Comparison of ENCODE assay signal across 9 cellular contexts in genomic region chr9:137069508-137070071, GRCh38. TPM values are rescaled to one million over a fixed set of nuclear protein-coding genes. Genes with fewer than 3 reads are reported as not detected.
DNase-seq lines count a peak whose midpoint lies in the region; ATAC-seq and TF ChIP-seq lines count a peak whose summit lies in the region.
"Had no signal": no experiment of that assay in that cellular context is flagged by ENCODE, and none has a peak within 500 bp of the region (broad histone marks: within the 10 kb centered on the region; RNA-seq: fewer than 3 reads in every experiment).

No MANE protein-coding gene starts in this region.

- H3K9me3 ChIP-seq in breast epithelium (no peaks in the 10 kb centered on the region), trophoblast cell (ENCODE audit: insufficient read depth, low read depth, low read length) (peaks cover 2% of the 10 kb centered on the region)

- intact Hi-C loops in breast epithelium (cut with DNase I; ENCODE audit: low total_unique reads), result no loop called here

- ATAC-seq in HG03460 (IDR thresholded peaks at IDR 0.05; ENCODE audit: unreplicated experiment) (peak; percentile 10), GM18498 (IDR thresholded peaks at IDR 0.05; ENCODE audit: unreplicated experiment) (no peak)

- H3K36me3 ChIP-seq in breast epithelium (no peaks in the 10 kb centered on the region), trophoblast cell (ENCODE audit: control insufficient read depth in 1 of 2, insufficient read depth in 2 of 2, low read length in 2 of 2) (peaks cover 0 to 3% of the 10 kb centered on the region in 2 experiments)

- no peaks in the 10 kb centered on the region for H3K79me2 ChIP-seq in trophoblast cell (ENCODE audit: control insufficient read depth, insufficient read depth, low read length, poor library complexity)

- no peak overlapping the region for H3K4ac ChIP-seq in trophoblast cell (ENCODE audit: low read depth, low read length)

- H2BK5ac ChIP-seq in trophoblast cell (ENCODE audit: low read depth, low read length, poor library complexity), result no peak overlapping the region

- no peak overlapping the region for H3K18ac ChIP-seq in trophoblast cell (ENCODE audit: low read length)

- H4K8ac ChIP-seq in trophoblast cell (ENCODE audit: low read depth, low read length), result no peak overlapping the region

- no peak overlapping the region for H4K12ac ChIP-seq in trophoblast cell (ENCODE audit: low read depth, low read length)

- peak; percentile 22 for DNase-seq in NCI-H2171 (lab: John Stamatoyannopoulos, UW)
- DNase-seq in NCI-H2171 treated with DMSO at 0.1 percent for 48 hours (lab: John Stamatoyannopoulos, UW), result no peak
- no peak for DNase-seq in breast epithelium (ENCODE audit: low spot score in 2 of 2)
- DNase-seq in trophoblast cell, result no peak
- no peak for DNase-seq in NCI-H510A treated with DMSO at 0.1 percent for 48 hours (lab: John Stamatoyannopoulos, UW)
- no peak for DNase-seq in superior temporal gyrus (ENCODE audit: extremely low spot score)

- no peak overlapping the region for H3K27ac ChIP-seq in breast epithelium
- H3K27ac ChIP-seq in trophoblast cell (ENCODE audit: low read depth, low read length), result no peak overlapping the region

- no peak overlapping the region for H4K91ac ChIP-seq in trophoblast cell (ENCODE audit: low read depth, low read length)

- no peak overlapping the region for H3K23ac ChIP-seq in trophoblast cell (ENCODE audit: low read length)

- no peak overlapping the region for H2BK12ac ChIP-seq in trophoblast cell (ENCODE audit: low read length)

- no peak for TF ChIP-seq CTCF in breast epithelium (IDR thresholded peaks at IDR 0.05)

- H3K4me3 ChIP-seq in breast epithelium (peak overlapping the region in 2 of 3 donors; percentile 55 to 74), trophoblast cell (ENCODE audit: low read depth, low read length) (peak overlapping the region; percentile 74)

- H3K4me2 ChIP-seq in trophoblast cell (ENCODE audit: low read length), result peak overlapping the region; percentile 82

- no peak overlapping the region for H2AFZ ChIP-seq in trophoblast cell (ENCODE audit: insufficient read depth, low read length, poor library complexity)

- H3K27me3 ChIP-seq in breast epithelium (peaks cover 0 to 4% of the 10 kb centered on the region in 2 donors), trophoblast cell (ENCODE audit: insufficient read depth, low read length) (no peaks in the 10 kb centered on the region)

- H3K14ac ChIP-seq in trophoblast cell (ENCODE audit: low read length), result no peak overlapping the region

- no peak overlapping the region for H3K9ac ChIP-seq in trophoblast cell (ENCODE audit: low read length)

- H3K79me1 ChIP-seq in trophoblast cell (ENCODE audit: low read length), result peaks cover 2% of the 10 kb centered on the region

- H2BK120ac ChIP-seq in trophoblast cell (ENCODE audit: insufficient read depth, low read length, poor library complexity), result no peak overlapping the region

- peaks cover 6 to 7% of the 10 kb centered on the region in 2 donors for H3K4me1 ChIP-seq in breast epithelium
- peaks cover 10 to 18% of the 10 kb centered on the region in 2 experiments for H3K4me1 ChIP-seq in trophoblast cell (ENCODE audit: control insufficient read depth in 1 of 2, insufficient read depth in 2 of 2, low read length in 2 of 2)

- no peak for TF ChIP-seq POLR2A in breast epithelium (IDR thresholded peaks at IDR 0.05)

- H2AK5ac ChIP-seq in trophoblast cell (ENCODE audit: low read length), result no peak overlapping the region

- WGBS in trophoblast cell (ENCODE audit: extremely low coverage, insufficient coverage, insufficient read length), result no CpG with 5 or more reads among the region's 48 CpGs

RNA-seq across cellular contexts. Expression of gene SAPCD2, which starts 0.8 kb away (rescaled TPM):
- 1 to 10 TPM in 2 of 3 donors, under 1 TPM in 1; 0.96 to 2.9 (median 2.8) TPM for total RNA-seq in breast epithelium
- polyA plus RNA-seq in trophoblast cell (2013), result 9.0 and 9.1 TPM in 2 replicates

RNA-seq across cellular contexts. Expression of gene UAP1L1, which starts 7.7 kb away (rescaled TPM):
- 10 to 100 TPM in 1 of 3 donors, 1 to 10 TPM in 2; 6.7 to 12.0 (median 6.9) TPM for total RNA-seq in breast epithelium
- 5.1 and 5.5 TPM in 2 replicates for polyA plus RNA-seq in trophoblast cell (2013)

RNA-seq across cellular contexts. Expression of gene ENTPD2, which starts 15.7 kb away (rescaled TPM):
- total RNA-seq in breast epithelium, result 1 to 10 TPM in 2 of 3 donors, under 1 TPM in 1; 0.16 to 6.7 (median 3.6) TPM
- polyA plus RNA-seq in trophoblast cell (2013), result 1.2 TPM in 2 replicates
- total RNA-seq: Daoy had no signal

RNA-seq across cellular contexts. Expression of gene MAN1B1, which starts 17.2 kb away (rescaled TPM):
- total RNA-seq in breast epithelium, result 10 to 100 TPM; 50.1 to 62.8 (median 50.8) TPM
- polyA plus RNA-seq in trophoblast cell (2013), result 36.5 and 37.4 TPM in 2 replicates

RNA-seq across cellular contexts. Expression of gene NPDC1, which starts 23.6 kb away (rescaled TPM):
- total RNA-seq in breast epithelium, result 10 to 100 TPM; 21.9 to 63.9 (median 63.1) TPM
- 3.7 and 4.7 TPM in 2 replicates for polyA plus RNA-seq in trophoblast cell (2013)
